35 cellular contexts compared by ENCODE assay signal in genomic region chr4:114945616-114946015, GRCh38.
"Had no signal": no experiment of that assay in that cellular context is flagged by ENCODE, and none has a peak within 500 bp of the region (broad histone marks: within the 10 kb centered on the region; RNA-seq: fewer than 3 reads in every experiment).

No MANE protein-coding gene starts in this region.

- H3K36me3 ChIP-seq: MG63 had no signal

- DNase-seq: Karpas-422, Kasumi-1, KG1, MG63, MM.1S, MV-4-11, NCI-H1048, NCI-H1092, NCI-H1092 treated with DMSO at 0.1 percent for 48 hours, NCI-H1105, NCI-H1105 treated with DMSO at 0.1 percent for 48 hours, NCI-H1417, NCI-H1417 treated with DMSO at 0.1 percent for 48 hours, NCI-H1436, NCI-H1436 treated with DMSO at 0.1 percent for 48 hours, NCI-H146, NCI-H1694, NCI-H1694 treated with DMSO at 0.1 percent for 48 hours, NCI-H187, NCI-H187 treated with DMSO at 0.1 percent for 48 hours, NCI-H2029, NCI-H2029 treated with DMSO at 0.1 percent for 48 hours, NCI-H2081, NCI-H2081 treated with DMSO at 0.1 percent for 48 hours, NCI-H2107, NCI-H2171, NCI-H2171 treated with DMSO at 0.1 percent for 48 hours, NCI-H226, NCI-H345, NCI-H510A, NCI-H510A treated with DMSO at 0.1 percent for 48 hours, NCI-H524, NCI-H524 treated with DMSO at 0.1 percent for 48 hours, NCI-H526 had no signal

- H3K4me3 ChIP-seq: MG63 had no signal

- H3K27ac ChIP-seq: KMS-11 had no signal

- H3K9me3 ChIP-seq: MG63 had no signal
